ENCODE assay signal across 9 cellular contexts in the genomic region with DNA sequence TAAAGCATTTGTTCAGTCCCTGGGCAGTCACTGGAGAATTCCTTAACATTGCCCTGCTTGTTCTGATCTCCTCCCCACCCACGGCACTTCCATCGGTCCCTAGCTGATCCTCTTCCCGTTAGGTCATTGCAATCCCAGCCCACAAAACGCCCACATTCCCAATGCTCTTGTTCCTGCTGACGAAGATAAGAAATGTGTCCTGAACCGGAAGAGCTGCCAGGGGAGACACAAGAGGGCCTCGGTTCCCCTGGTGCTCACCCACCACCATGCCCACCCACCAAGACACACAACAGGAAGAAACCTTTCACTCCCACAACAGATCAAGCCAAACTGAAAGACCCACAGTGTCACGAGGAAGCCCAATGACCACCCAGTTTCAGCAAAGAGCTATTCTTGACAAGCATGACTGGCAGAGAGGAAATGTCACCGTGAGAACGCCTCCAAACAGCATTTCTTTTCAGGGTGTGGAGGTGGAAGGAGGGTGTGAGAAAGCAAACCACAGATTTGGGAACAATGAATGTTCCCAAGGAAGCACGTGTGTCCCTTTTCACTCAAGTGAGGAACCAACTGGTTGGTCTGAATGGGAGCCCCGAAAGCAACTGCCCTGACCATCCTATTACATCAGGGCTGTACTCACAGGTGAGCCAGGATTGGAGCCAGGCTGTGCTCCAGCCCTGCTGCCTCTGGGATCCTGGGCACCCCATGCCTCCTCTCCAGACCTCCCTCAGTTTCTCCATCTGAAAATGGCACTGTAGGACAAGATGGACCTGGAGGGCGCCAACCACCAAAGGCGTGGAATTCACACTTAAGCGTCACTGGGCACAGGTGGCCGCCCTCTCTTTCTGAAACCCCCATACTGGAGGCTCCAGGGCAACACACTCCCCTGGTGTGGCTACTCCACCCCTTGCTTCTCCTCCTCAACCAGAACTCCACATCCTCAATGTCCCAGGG.
DNase-seq lines count a peak whose midpoint lies in the region; ATAC-seq, FAIRE-seq and TF ChIP-seq lines count a peak whose summit lies in the region.
"Had no signal": no experiment of that assay in that cellular context is flagged by ENCODE, and none has a peak within 500 bp of the region (broad histone marks: within the 10 kb centered on the region; RNA-seq: fewer than 3 reads in every experiment).

No MANE protein-coding gene starts in this region.

- no peak overlapping the region for H3K4me3 ChIP-seq in astrocyte (ENCODE audit: insufficient read depth, low read depth, low read length)

- no peaks in the 10 kb centered on the region for H3K27me3 ChIP-seq in astrocyte (ENCODE audit: insufficient read depth, low read length)

- TF ChIP-seq CTCF in astrocyte (IDR thresholded peaks at IDR 0.05; ENCODE audit: insufficient read depth, low read depth, low read length) = no peak

- no peaks in the 10 kb centered on the region for H3K27me3 Mint-ChIP-seq in astrocyte (ENCODE audit: low read depth, unreplicated experiment)

- H3K4me1 Mint-ChIP-seq in astrocyte (ENCODE audit: low read depth, unreplicated experiment) = peaks cover 29% of the 10 kb centered on the region

- no peak overlapping the region for H2AFZ ChIP-seq in astrocyte (ENCODE audit: low read depth, low read length)

- FAIRE-seq in GM12892 (lab: Jason Lieb, UNC) (peak; percentile 9), astrocyte (lab: Jason Lieb, UNC) (no peak)
- FAIRE-seq: islet of Langerhans had no signal

- no peaks in the 10 kb centered on the region for H3K9me3 ChIP-seq in astrocyte (ENCODE audit: insufficient read depth, low read depth, low read length)

- H3K36me3 ChIP-seq in astrocyte (ENCODE audit: insufficient read depth, low read length) = peaks cover 17% of the 10 kb centered on the region

- H3K27ac ChIP-seq in astrocyte (ENCODE audit: low read depth, low read length) = peak overlapping the region; percentile 89

- peak overlapping the region; percentile 69 for H3K4me2 ChIP-seq in astrocyte (ENCODE audit: low read length)

- DNase-seq in GM12892 (ENCODE audit: insufficient read length) (peak; percentile 33), astrocyte (ENCODE audit: low read depth) (peak; percentile 86), left lobe of liver (ENCODE audit: low spot score) (no peak), islet precursor cell (no peak), HuH-7.5 (ENCODE audit: low spot score) (no peak), Ammon's horn (ENCODE audit: low spot score) (no peak)

- peaks cover 26% of the 10 kb centered on the region for H3K36me3 Mint-ChIP-seq in astrocyte (ENCODE audit: low read depth, unreplicated experiment)

- TF ChIP-seq POLR2A in GM12892 (IDR thresholded peaks at IDR 0.05; ENCODE audit: low read depth, low read length) = peak; percentile 56

- peaks cover 27% of the 10 kb centered on the region for H3K4me1 ChIP-seq in astrocyte (ENCODE audit: insufficient read depth, low read length)

- peak overlapping the region; percentile 61 for H3K9ac ChIP-seq in astrocyte (ENCODE audit: low read length)

- no peaks in the 10 kb centered on the region for H3K9me3 Mint-ChIP-seq in astrocyte (ENCODE audit: unreplicated experiment)

- ATAC-seq in HG02852 (IDR thresholded peaks at IDR 0.05; ENCODE audit: unreplicated experiment) (peak; percentile 56), left lobe of liver (peak; percentile 17), HG03159 (IDR thresholded peaks at IDR 0.05; ENCODE audit: unreplicated experiment) (no peak)

- peaks cover 23% of the 10 kb centered on the region for H3K79me2 ChIP-seq in astrocyte (ENCODE audit: insufficient read depth, low read length)

- H3K4me3 Mint-ChIP-seq in astrocyte (ENCODE audit: unreplicated experiment) = peak overlapping the region; percentile 21

- peak overlapping the region; percentile 97 for H3K27ac Mint-ChIP-seq in astrocyte (ENCODE audit: unreplicated experiment)

- H4K20me1 ChIP-seq in astrocyte (ENCODE audit: insufficient read depth, low read length) = no peaks in the 10 kb centered on the region

Comparison
In these comparisons a context has a peak if more than half of its experiments do, and no peak if none do; other contexts are left out.
1. DNase-seq: peak in GM12892 (single experiment) and astrocyte (single experiment); none in left lobe of liver (single experiment), islet precursor cell (single experiment), HuH-7.5 (single experiment) and Ammon's horn (single experiment).